23 cellular contexts compared by ENCODE assay signal in the genomic region with DNA sequence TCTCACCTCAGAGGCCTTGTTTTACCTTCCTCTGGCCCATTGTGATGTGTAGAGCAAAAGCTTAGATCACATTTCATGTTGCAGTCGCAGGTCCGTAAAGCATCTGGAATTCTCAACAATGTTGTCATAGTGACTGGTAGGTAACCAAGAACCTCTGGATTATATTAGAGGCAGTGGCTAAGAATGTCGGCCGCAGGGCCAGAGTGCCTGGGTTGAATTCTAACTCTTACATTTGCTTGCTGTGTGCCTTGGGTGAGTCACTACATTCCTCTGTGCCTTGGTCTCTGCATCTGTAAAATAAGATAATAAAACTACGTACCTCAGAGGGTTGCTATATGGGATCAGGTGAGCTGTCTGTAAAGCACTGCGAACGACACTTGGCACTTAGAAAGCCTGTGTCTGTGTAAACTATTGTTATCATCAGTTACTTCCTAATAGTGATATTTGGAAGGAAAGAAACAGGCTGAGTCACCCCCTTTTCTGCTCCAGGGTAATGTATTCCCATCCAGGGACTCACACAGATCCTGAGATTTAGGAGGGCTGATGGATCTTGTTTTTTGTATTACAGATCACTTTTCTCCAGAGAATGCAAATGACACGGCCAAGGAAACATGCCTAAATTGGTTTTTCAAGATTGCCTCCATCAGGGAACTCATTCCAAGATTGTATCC. TPM values are rescaled to one million over a fixed set of nuclear protein-coding genes. Genes with fewer than 3 reads are reported as not detected.
DNase-seq lines count a peak whose midpoint lies in the region; ATAC-seq and TF ChIP-seq lines count a peak whose summit lies in the region.
"Had no signal": no experiment of that assay in that cellular context is flagged by ENCODE, and none has a peak within 500 bp of the region (broad histone marks: within the 10 kb centered on the region; RNA-seq: fewer than 3 reads in every experiment).

No MANE protein-coding gene starts in this region.

- in situ Hi-C loops in astrocyte of the spinal cord (cut with HindIII; ENCODE audit: low sequenced_read_pairs): no loop called here

- intact Hi-C loops in posterior vena cava (cut with DNase I): no loop called here

- no peak for TF ChIP-seq CTCF in astrocyte of the spinal cord (IDR thresholded peaks at IDR 0.05; ENCODE audit: low read depth, low read length)

- ATAC-seq in GM21360 (IDR thresholded peaks at IDR 0.05; ENCODE audit: unreplicated experiment): no peak
- ATAC-seq: left ventricle myocardium superior had no signal

- DNase-seq in GM04504 (ENCODE audit: low read depth) (peak; percentile 38), astrocyte of the spinal cord (ENCODE audit: low read depth, low spot score) (peak; percentile 47), iris pigment epithelial cell (ENCODE audit: low read depth) (peak; percentile 63), renal cortical epithelial cell (ENCODE audit: low read depth) (peak; percentile 33), posterior vena cava (ENCODE audit: low spot score) (no peak), RPMI8226 (no peak)
- DNase-seq in activated CD8-positive, alpha-beta memory T cell treated with anti-CD3 and anti-CD28 coated beads, Interleukin-2, amount 50 U/mL, for 4 hours: no peak
- DNase-seq: activated CD4-positive, CD25-positive, alpha-beta regulatory T cell; activated naive CD4-positive, alpha-beta T cell treated with anti-CD3 and anti-CD28 coated beads, Interleukin-2, amount 50 U/mL, for 16 hours; activated T-cell treated with anti-CD3 and anti-CD28 coated beads, Interleukin-2, amount 50 U/mL, for 48 hours; BE2C; Calu3; GDM1; Karpas-422; left ventricle myocardium superior; NCI-H1092; NCI-H524; posterior cingulate gyrus; SHP77; stimulated activated CD4-positive, alpha-beta T cell treated with anti-CD3 and anti-CD28 coated beads, Interleukin-4, amount 100 ng/mL, for 1 hour; stomach had no signal

- H3K4me3 ChIP-seq in astrocyte of the spinal cord (ENCODE audit: low read depth, low read length): no peak overlapping the region
- H3K4me3 ChIP-seq: skin epidermis, stomach had no signal

RNA-seq across cellular contexts. Expression of a gene that starts 52.2 kb away (rescaled TPM):
- total RNA-seq in renal cortical epithelial cell (26.0 and 49.0 TPM in 2 replicates), posterior vena cava (10 to 100 TPM; 51.1 to 53.1 TPM)

Comparison
In these comparisons a context has a peak if more than half of its experiments do, and no peak if none do; other contexts are left out.
1. DNase-seq: peak in GM04504 (single experiment), astrocyte of the spinal cord (single experiment), iris pigment epithelial cell (single experiment) and renal cortical epithelial cell (single experiment); none in activated CD8-positive, alpha-beta memory T cell treated with anti-CD3 and anti-CD28 coated beads, Interleukin-2, amount 50 U/mL, for 4 hours (single experiment), posterior vena cava (single experiment) and RPMI8226 (single experiment).